Comparison of ENCODE assay signal across 17 cellular contexts in genomic region chr6:87945181-87945580, GRCh38.
DNase-seq lines count a peak whose midpoint lies in the region; ATAC-seq and TF ChIP-seq lines count a peak whose summit lies in the region.
"Had no signal": no experiment of that assay in that cellular context is flagged by ENCODE, and none has a peak within 500 bp of the region (broad histone marks: within the 10 kb centered on the region; RNA-seq: fewer than 3 reads in every experiment).

No MANE protein-coding gene starts in this region.

- no peak for TF ChIP-seq EP300 in esophagus muscularis mucosa (IDR thresholded peaks at IDR 0.05)

- no peaks in the 10 kb centered on the region for H3K9me1 ChIP-seq in IMR-90 (ENCODE audit: insufficient read depth, low read length)

- dilution Hi-C loops in IMR-90 (cut with HindIII; ENCODE audit: low sequenced_read_pairs, unreplicated experiment), result no loop called here

- H3K9me3 Mint-ChIP-seq in CD14-positive monocyte, result peaks cover 0 to 2% (median 0%) of the 10 kb centered on the region in 7 donors
- H3K9me3 Mint-ChIP-seq: memory B cell; natural killer cell treated with Interleukin-12 subunit alpha and Interleukin-12 subunit beta and Interleukin-15 and Interleukin-18, amount 100 ng/mL, for 72 hours; stimulated activated effector memory CD8-positive, alpha-beta T cell treated with anti-CD3 and anti-CD28 coated beads, Interleukin-12 subunit alpha, Interleukin-12 subunit beta, amount 100 ng/mL, for 72 hours had no signal

- TF ChIP-seq RAD21 in IMR-90 (IDR thresholded peaks at IDR 0.05; ENCODE audit: low read length), result no peak

- H2AK5ac ChIP-seq in IMR-90 (ENCODE audit: low read depth, low read length), result no peak overlapping the region

- no peak for DNase-seq in IMR-90
- no peak for DNase-seq in SJCRH30
- DNase-seq in esophagus muscularis mucosa (ENCODE audit: extremely low spot score), result peak; percentile 86
- DNase-seq in CD14-positive monocyte (ENCODE audit: low spot score), result no peak
- DNase-seq in stimulated activated CD4-positive, alpha-beta T cell treated with anti-CD3 and anti-CD28 coated beads, Interleukin-4, amount 100 ng/mL, for 1 hour, result no peak
- no peak for DNase-seq in activated gamma-delta T cell (lab: John Stamatoyannopoulos, UW)
- DNase-seq in COR-L47 (lab: John Stamatoyannopoulos, UW), result no peak
- DNase-seq: effector CD4-positive, alpha-beta T cell; Karpas-422; kidney; T-helper 9 cell had no signal

- no peak overlapping the region for H2AK9ac ChIP-seq in IMR-90 (replicated peaks; ENCODE audit: low read depth, low read length, poor library complexity)

- H4K8ac ChIP-seq in IMR-90 (ENCODE audit: low read depth in 2 of 2, low read length in 2 of 2), result no peak overlapping the region

- intact Hi-C loops in IMR-90 (cut with micrococcal nuclease), result loop anchor here (10.0 kb wide), 1 partner anchor 470 kb away; the partner anchor contains the start of gene SLC35A1
- intact Hi-C loops in esophagus muscularis mucosa (cut with DNase I), result no loop called here
- intact Hi-C loops in CD14-positive monocyte (cut with micrococcal nuclease), result no loop called here

- H3K4me1 Mint-ChIP-seq in CD14-positive monocyte, result no peaks in the 10 kb centered on the region
- H3K4me1 Mint-ChIP-seq: stimulated activated effector memory CD8-positive, alpha-beta T cell treated with anti-CD3 and anti-CD28 coated beads, Interleukin-12 subunit alpha, Interleukin-12 subunit beta, amount 100 ng/mL, for 72 hours had no signal

- in situ Hi-C loops in IMR-90 (cut with MboI; ENCODE audit: low sequenced_read_pairs), result loop anchor here (25.0 kb wide), 1 partner anchor 842 kb away; no protein-coding TSS in a partner anchor

- CTCF ChIA-PET in IMR-90 (lab: Yijun Ruan, JAX), result interaction anchor here (1.2 kb wide), 2 partner anchors 12 to 15 kb away, joined by 4 to 5 read pairs; no protein-coding TSS in a partner anchor

- TF ChIP-seq POLR2A in IMR-90 (IDR thresholded peaks at IDR 0.05; ENCODE audit: low read depth, low read length), result no peak
- TF ChIP-seq POLR2A in esophagus muscularis mucosa (IDR thresholded peaks at IDR 0.05; ENCODE audit: low read depth), result no peak

- H3K27ac Mint-ChIP-seq in CD14-positive monocyte, result no peak overlapping the region
- H3K27ac Mint-ChIP-seq: memory B cell; natural killer cell treated with Interleukin-12 subunit alpha and Interleukin-12 subunit beta and Interleukin-15 and Interleukin-18, amount 100 ng/mL, for 72 hours; stimulated activated effector memory CD8-positive, alpha-beta T cell treated with anti-CD3 and anti-CD28 coated beads, Interleukin-12 subunit alpha, Interleukin-12 subunit beta, amount 100 ng/mL, for 72 hours had no signal

- no peaks in the 10 kb centered on the region for H3K4me1 ChIP-seq in IMR-90 (ENCODE audit: control insufficient read depth, insufficient read depth, low read length)
- peaks cover 13% of the 10 kb centered on the region; the same call in 1 of the 2 replicates for H3K4me1 ChIP-seq in SJCRH30
- peaks cover 0 to 18% (median 12%) of the 10 kb centered on the region in 4 donors for H3K4me1 ChIP-seq in esophagus muscularis mucosa
- H3K4me1 ChIP-seq in parathyroid adenoma, result no peaks in the 10 kb centered on the region
- H3K4me1 ChIP-seq: BLaER1 treated with 17β-estradiol and CSF1 and Interleukin-3, amounts not matched to agents 10 nM and 100 nM had no signal

- H2AFZ ChIP-seq in IMR-90 (replicated peaks; ENCODE audit: low read length, poor library complexity), result no peak overlapping the region
- peak overlapping the region; percentile 61 for H2AFZ ChIP-seq in parathyroid adenoma

- H3K9me3 ChIP-seq in IMR-90 (ENCODE audit: control insufficient read depth, insufficient read depth, low read length) (no peaks in the 10 kb centered on the region), SJCRH30 (replicated peaks) (no peaks in the 10 kb centered on the region), esophagus muscularis mucosa (no peaks in the 10 kb centered on the region), parathyroid adenoma (ENCODE audit: control insufficient read depth, low read length) (no peaks in the 10 kb centered on the region)
- H3K9me3 ChIP-seq: BLaER1 treated with 17β-estradiol and CSF1 and Interleukin-3, amounts not matched to agents 10 nM and 100 nM; upper lobe of left lung had no signal

- TF ChIP-seq CTCF in IMR-90 (conservative IDR thresholded peaks at IDR 0.05; ENCODE audit: low read depth, low read length), result no peak
- TF ChIP-seq CTCF in esophagus muscularis mucosa (IDR thresholded peaks at IDR 0.05), result no peak
- no peak for TF ChIP-seq CTCF in parathyroid adenoma (IDR thresholded peaks at IDR 0.05)
- TF ChIP-seq CTCF in CD14-positive monocyte (IDR thresholded peaks at IDR 0.05), result no peak

- H3K27ac ChIP-seq in IMR-90 (ENCODE audit: insufficient read depth, low read length) (no peak overlapping the region), SJCRH30 (peak overlapping the region; percentile 17; the same call in 1 of the 2 replicates), esophagus muscularis mucosa (replicated peaks in 1 of 4) (no peak overlapping the region), parathyroid adenoma (no peak overlapping the region)
- H3K27ac ChIP-seq: BLaER1 treated with 17β-estradiol and CSF1 and Interleukin-3, amounts not matched to agents 10 nM and 100 nM; upper lobe of left lung had no signal

- no TSS peak for BruUV-seq in IMR-90 (replicated peaks; lab: Mats Ljungman, UMichigan)

- H3K4me3 ChIP-seq in IMR-90 (ENCODE audit: insufficient read depth, low read depth, low read length) (no peak overlapping the region), SJCRH30 (no peak overlapping the region), esophagus muscularis mucosa (no peak overlapping the region), parathyroid adenoma (ENCODE audit: low read depth, low read length) (no peak overlapping the region)
- H3K4me3 ChIP-seq: BLaER1 treated with 17β-estradiol and CSF1 and Interleukin-3, amounts not matched to agents 10 nM and 100 nM; upper lobe of left lung had no signal

- H4K20me1 ChIP-seq in IMR-90 (ENCODE audit: insufficient read depth, low read length), result no peaks in the 10 kb centered on the region
- H4K20me1 ChIP-seq: BLaER1 treated with 17β-estradiol and CSF1 and Interleukin-3, amounts not matched to agents 10 nM and 100 nM had no signal

- no CpG with 5 or more reads among the region's 6 CpGs for WGBS in IMR-90 (ENCODE audit: extremely low coverage in 2 of 2, insufficient read length in 1 of 2), 2 experiments
- 44% methylated on average over 6 of the region's 6 CpGs for WGBS in esophagus muscularis mucosa

- no peak overlapping the region for H3K56ac ChIP-seq in IMR-90 (ENCODE audit: extremely low read depth, insufficient read depth, low read length)

- POLR2A ChIA-PET in IMR-90 (lab: Charles Lee; ENCODE audit: unreplicated experiment), result no interaction called here

- peaks cover 1 to 7% (median 7%) of the 10 kb centered on the region in 3 donors for H3K27me3 Mint-ChIP-seq in CD14-positive monocyte (ENCODE audit: low read depth in 3 of 3)

- no peak overlapping the region for H4K91ac ChIP-seq in IMR-90 (ENCODE audit: insufficient read depth, low read depth, low read length)

- no peaks in the 10 kb centered on the region for H3K79me2 ChIP-seq in parathyroid adenoma

- H3K36me3 Mint-ChIP-seq in CD14-positive monocyte, result no peaks in the 10 kb centered on the region
- H3K36me3 Mint-ChIP-seq: memory B cell; natural killer cell treated with Interleukin-12 subunit alpha and Interleukin-12 subunit beta and Interleukin-15 and Interleukin-18, amount 100 ng/mL, for 72 hours; stimulated activated effector memory CD8-positive, alpha-beta T cell treated with anti-CD3 and anti-CD28 coated beads, Interleukin-12 subunit alpha, Interleukin-12 subunit beta, amount 100 ng/mL, for 72 hours had no signal

- ATAC-seq in IMR-90 (ENCODE audit: low read depth), result 0 out of 2 replicates have a peak, but pooled peaks have one; percentile 32
- ATAC-seq: natural killer cell treated with Interleukin-12 subunit alpha and Interleukin-12 subunit beta and Interleukin-15 and Interleukin-18, amount 100 ng/mL, for 72 hours had no signal

- H3K36me3 ChIP-seq in IMR-90 (ENCODE audit: control insufficient read depth, insufficient read depth, low read length) (no peaks in the 10 kb centered on the region), SJCRH30 (no peaks in the 10 kb centered on the region), esophagus muscularis mucosa (no peaks in the 10 kb centered on the region), parathyroid adenoma (ENCODE audit: control insufficient read depth, insufficient read depth, low read length) (no peaks in the 10 kb centered on the region)
- H3K36me3 ChIP-seq: BLaER1 treated with 17β-estradiol and CSF1 and Interleukin-3, amounts not matched to agents 10 nM and 100 nM; upper lobe of left lung had no signal

- no peaks in the 10 kb centered on the region for H3K79me1 ChIP-seq in IMR-90 (ENCODE audit: low read depth in 1 of 2, low read length in 2 of 2)

- H2BK15ac ChIP-seq in IMR-90 (ENCODE audit: low read depth, low read length), result no peak overlapping the region

- H3K23ac ChIP-seq in IMR-90 (ENCODE audit: low read depth, low read length), result no peak overlapping the region

- no peak overlapping the region for H3K14ac ChIP-seq in IMR-90 (replicated peaks; ENCODE audit: low read depth, low read length)

- H3K4me2 ChIP-seq in IMR-90 (ENCODE audit: low read depth, low read length) (no peak overlapping the region), parathyroid adenoma (ENCODE audit: low read length) (no peak overlapping the region)
- H3K4me2 ChIP-seq: BLaER1 treated with 17β-estradiol and CSF1 and Interleukin-3, amounts not matched to agents 10 nM and 100 nM had no signal

- H2BK20ac ChIP-seq in IMR-90 (ENCODE audit: low read depth, low read length), result no peak overlapping the region

- H3K4ac ChIP-seq in IMR-90 (ENCODE audit: low read depth, low read length), result no peak overlapping the region

- H3K4me3 Mint-ChIP-seq in CD14-positive monocyte, result no peak overlapping the region
- H3K4me3 Mint-ChIP-seq: memory B cell; natural killer cell treated with Interleukin-12 subunit alpha and Interleukin-12 subunit beta and Interleukin-15 and Interleukin-18, amount 100 ng/mL, for 72 hours; stimulated activated effector memory CD8-positive, alpha-beta T cell treated with anti-CD3 and anti-CD28 coated beads, Interleukin-12 subunit alpha, Interleukin-12 subunit beta, amount 100 ng/mL, for 72 hours had no signal

- peaks cover 9% of the 10 kb centered on the region for H3K27me3 ChIP-seq in IMR-90 (ENCODE audit: control insufficient read depth, insufficient read depth, low read length)
- no peaks in the 10 kb centered on the region for H3K27me3 ChIP-seq in SJCRH30
- H3K27me3 ChIP-seq in esophagus muscularis mucosa, result no peaks in the 10 kb centered on the region
- H3K27me3 ChIP-seq in parathyroid adenoma (ENCODE audit: control insufficient read depth, insufficient read depth, low read length), result no peaks in the 10 kb centered on the region
- H3K27me3 ChIP-seq: BLaER1 treated with 17β-estradiol and CSF1 and Interleukin-3, amounts not matched to agents 10 nM and 100 nM; upper lobe of left lung had no signal

- no peak overlapping the region for H2BK5ac ChIP-seq in IMR-90 (ENCODE audit: low read depth, low read length, poor library complexity, severe bottlenecking)

- H4K5ac ChIP-seq in IMR-90 (ENCODE audit: low read depth, low read length), result no peak overlapping the region

- H3K18ac ChIP-seq in IMR-90 (ENCODE audit: low read depth, low read length), result no peak overlapping the region

- no peak overlapping the region for H2BK120ac ChIP-seq in IMR-90 (ENCODE audit: low read depth, low read length)

- H3K9ac ChIP-seq in IMR-90 (ENCODE audit: low read depth, low read length) (no peak overlapping the region), parathyroid adenoma (no peak overlapping the region)
- H3K9ac ChIP-seq: BLaER1 treated with 17β-estradiol and CSF1 and Interleukin-3, amounts not matched to agents 10 nM and 100 nM had no signal
